1 cellular context compared by ENCODE assay signal in genomic region chr2:86017901-86018896, GRCh38.
TF ChIP-seq lines count a peak whose summit lies in the region.

No MANE protein-coding gene starts in this region.

TF ChIP-seq in SK-N-SH, 30 proteins besides CTCF, POLR2A, EP300 and RAD21 (continued from another document):
- TF ChIP-seq SMC3 (IDR thresholded peaks at IDR 0.05; ENCODE audit: low read depth, low read length) (no peak), SIN3A (IDR thresholded peaks at IDR 0.05; ENCODE audit: borderline replicate concordance, low read depth, low read length) (no peak), CHD2 (IDR thresholded peaks at IDR 0.05; ENCODE audit: low read length, partially characterized antibody) (no peak), FOXM1 (IDR thresholded peaks at IDR 0.05; ENCODE audit: low read depth) (no peak), JUND (IDR thresholded peaks at IDR 0.05) (peak; percentile 17; the same call in 1 of the 2 replicates), MXI1 (IDR thresholded peaks at IDR 0.05; ENCODE audit: low read depth, low read length) (no peak), USF1 (IDR thresholded peaks at IDR 0.05; ENCODE audit: borderline replicate concordance, low read depth) (no peak), ELF1 (IDR thresholded peaks at IDR 0.05) (no peak), USF2 (IDR thresholded peaks at IDR 0.05; ENCODE audit: borderline replicate concordance, low read depth, low read length) (no peak)
